ENCODE assay signal across 8 cellular contexts in genomic region chr3:45689787-45690145, GRCh38. TPM values are rescaled to one million over a fixed set of nuclear protein-coding genes. Genes with fewer than 3 reads are reported as not detected.
DNase-seq lines count a peak whose midpoint lies in the region; ATAC-seq and TF ChIP-seq lines count a peak whose summit lies in the region.

No MANE protein-coding gene starts in this region.

- no peak for TF ChIP-seq CTCF in adrenal gland (IDR thresholded peaks at IDR 0.05)

- TF ChIP-seq POLR2A in adrenal gland (IDR thresholded peaks at IDR 0.05), result no peak

- peak overlapping the region; percentile 43 to 78 (median 70) for H3K4me3 ChIP-seq in adrenal gland
- peak overlapping the region; percentile 96 for H3K4me3 ChIP-seq in thymus (ENCODE audit: low read length)

- H3K4me1 ChIP-seq in adrenal gland (replicated peaks in 1 of 2) (peaks cover 36 to 59% of the 10 kb centered on the region in 2 donors), thymus (ENCODE audit: control insufficient read depth, insufficient read depth, low read length) (peaks cover 21% of the 10 kb centered on the region)

- POLR2A ChIA-PET in activated CD4-positive, alpha-beta T cell treated with anti-CD3 and anti-CD28 coated beads, Interleukin-2, amount 10 ng/mL, durations not matched to agents 7 days and 5 days (lab: Charles Lee), result interaction anchor here (0.5 to 0.6 kb wide), 2 partner anchors 23 to 250 kb away, joined by 3 read pairs; no protein-coding TSS in a partner anchor

- DNase-seq in activated CD4-positive, alpha-beta T cell treated with anti-CD3 and anti-CD28 coated beads, Interleukin-2, amount 10 ng/mL, durations not matched to agents 7 days and 5 days, result no peak
- DNase-seq in activated CD4-positive, alpha-beta T cell treated with anti-CD3 and anti-CD28 coated beads for 48 hours, result no peak
- DNase-seq in adrenal gland (no peak), left colon (no peak), NCI-H146 (lab: John Stamatoyannopoulos, UW) (no peak)

- ATAC-seq in left colon, result peak; percentile 19
- no peak for ATAC-seq in GM19452 (IDR thresholded peaks at IDR 0.05; ENCODE audit: unreplicated experiment)
- ATAC-seq in HG03432 (IDR thresholded peaks at IDR 0.05; ENCODE audit: unreplicated experiment), result no peak

- no peaks in the 10 kb centered on the region for H3K27me3 ChIP-seq in adrenal gland
- no peaks in the 10 kb centered on the region for H3K27me3 ChIP-seq in thymus (ENCODE audit: control insufficient read depth, insufficient read depth)

- CTCF ChIA-PET in activated CD4-positive, alpha-beta T cell treated with anti-CD3 and anti-CD28 coated beads, Interleukin-2, amount 10 ng/mL, durations not matched to agents 7 days and 5 days (lab: Charles Lee), result interaction anchor here (1.0 to 2.7 kb wide), 5 partner anchors 13 to 30 kb away, joined by 4 to 11 read pairs (median 6); no protein-coding TSS in a partner anchor

- intact Hi-C loops in adrenal gland (cut with DNase I) (no loop called here), left colon (cut with DNase I, micrococcal nuclease) (no loop called here)

- 0 to 2% (median 1%) methylated on average over 8 of the region's 8 CpGs for WGBS in adrenal gland, 4 donors
- WGBS in thymus, result 1% methylated on average over 8 of the region's 8 CpGs

- H3K27me3 Mint-ChIP-seq in activated CD4-positive, alpha-beta T cell treated with anti-CD3 and anti-CD28 coated beads, Interleukin-2, amount 10 ng/mL, durations not matched to agents 7 days and 5 days, result peaks cover 3% of the 10 kb centered on the region

- peaks cover 37% of the 10 kb centered on the region for H3K36me3 Mint-ChIP-seq in activated CD4-positive, alpha-beta T cell treated with anti-CD3 and anti-CD28 coated beads, Interleukin-2, amount 10 ng/mL, durations not matched to agents 7 days and 5 days (ENCODE audit: low read depth)

- peak overlapping the region; percentile 75 to 96 (median 90) for H3K27ac ChIP-seq in adrenal gland
- H3K27ac ChIP-seq in thymus (ENCODE audit: low read depth), result peak overlapping the region; percentile 92

- peaks cover 55% of the 10 kb centered on the region for H3K4me1 Mint-ChIP-seq in activated CD4-positive, alpha-beta T cell treated with anti-CD3 and anti-CD28 coated beads, Interleukin-2, amount 10 ng/mL, durations not matched to agents 7 days and 5 days

- peak overlapping the region; percentile 94 for H3K27ac Mint-ChIP-seq in activated CD4-positive, alpha-beta T cell treated with anti-CD3 and anti-CD28 coated beads, Interleukin-2, amount 10 ng/mL, durations not matched to agents 7 days and 5 days

- H3K9me3 ChIP-seq in adrenal gland (replicated peaks in 1 of 3) (no peaks in the 10 kb centered on the region), thymus (ENCODE audit: control insufficient read depth) (no peaks in the 10 kb centered on the region)

- H3K9me3 Mint-ChIP-seq in activated CD4-positive, alpha-beta T cell treated with anti-CD3 and anti-CD28 coated beads, Interleukin-2, amount 10 ng/mL, durations not matched to agents 7 days and 5 days, result no peaks in the 10 kb centered on the region

- H3K4me3 Mint-ChIP-seq in activated CD4-positive, alpha-beta T cell treated with anti-CD3 and anti-CD28 coated beads, Interleukin-2, amount 10 ng/mL, durations not matched to agents 7 days and 5 days, result peak overlapping the region; percentile 81

- no peaks in the 10 kb centered on the region for H3K36me3 ChIP-seq in adrenal gland (replicated peaks in 1 of 2)
- no peaks in the 10 kb centered on the region for H3K36me3 ChIP-seq in thymus (ENCODE audit: control insufficient read depth, insufficient read depth)

RNA-seq across cellular contexts. Expression of gene SACM1L, which starts 0.6 kb away (rescaled TPM):
- total RNA-seq in activated CD4-positive, alpha-beta T cell treated with anti-CD3 and anti-CD28 coated beads, Interleukin-2, amount 10 ng/mL, durations not matched to agents 7 days and 5 days, result 10 to 100 TPM; 57.6 to 61.3 TPM
- total RNA-seq in adrenal gland, result 10 to 100 TPM; 25.9 to 56.8 (median 44.8) TPM
- polyA plus RNA-seq in adrenal gland, result 10 to 100 TPM; 22.5 to 59.3 (median 28.6) TPM
- total RNA-seq in left colon, result 10 to 100 TPM; 53.1 to 53.9 TPM
- 58.3 TPM for polyA plus RNA-seq in thymus
